In the genomic region with DNA sequence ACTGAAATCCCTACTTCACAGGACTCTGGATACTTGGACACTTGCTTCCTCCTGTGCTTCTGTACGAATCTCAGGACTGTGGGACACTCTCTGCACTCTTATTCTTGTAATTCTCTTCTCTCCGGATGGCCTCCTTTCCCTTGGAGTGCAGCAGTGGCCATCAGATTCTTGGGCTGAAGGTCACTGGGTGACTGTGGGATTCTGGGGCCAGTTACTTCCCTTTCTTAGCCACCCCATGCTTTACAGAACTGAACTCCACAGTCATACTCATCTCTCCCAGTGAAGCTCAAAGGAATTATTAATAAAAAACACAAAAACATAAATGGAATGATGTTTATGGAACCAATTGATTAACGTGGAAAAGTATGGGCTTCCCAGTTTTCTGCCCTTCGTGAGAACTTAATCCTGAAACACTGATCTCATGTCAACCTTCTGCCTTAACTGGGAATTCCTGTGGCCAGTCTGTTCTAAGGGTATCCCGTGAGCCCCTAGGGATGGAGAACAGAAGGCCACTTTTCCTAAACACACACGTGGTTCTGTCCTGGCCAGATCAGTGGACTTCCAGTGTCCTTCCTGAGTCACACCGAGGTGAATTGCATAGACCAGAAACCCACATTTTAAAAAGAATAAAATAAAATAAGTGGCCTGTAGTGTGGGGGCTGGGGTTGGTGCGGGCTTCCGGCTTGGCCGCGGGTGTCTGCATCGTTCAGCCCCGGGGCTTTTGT, we compare ENCODE assay signal across 3 cellular contexts.
TF ChIP-seq lines count a peak whose summit lies in the region.

No MANE protein-coding gene starts in this region.

TF ChIP-seq in SK-N-SH, 30 proteins besides CTCF, POLR2A, EP300 and RAD21 (continues in another document):
- TF ChIP-seq MEF2A (IDR thresholded peaks at IDR 0.05; ENCODE audit: borderline replicate concordance, low read depth) (no peak), POLR2AphosphoS5 (IDR thresholded peaks at IDR 0.05; ENCODE audit: low read depth, low read length) (no peak), SMC3 (IDR thresholded peaks at IDR 0.05; ENCODE audit: low read depth, low read length) (no peak), TCF12 (IDR thresholded peaks at IDR 0.05) (no peak), RCOR1 (IDR thresholded peaks at IDR 0.05; ENCODE audit: low read length) (no peak), FOSL2 (IDR thresholded peaks at IDR 0.05; ENCODE audit: borderline replicate concordance, low read depth) (no peak), JUND (IDR thresholded peaks at IDR 0.05) (no peak), NRF1 (IDR thresholded peaks at IDR 0.05; ENCODE audit: low read depth, low read length) (no peak), RXRA (IDR thresholded peaks at IDR 0.05; ENCODE audit: borderline replicate concordance, low read depth) (no peak)
- TF ChIP-seq, protein P1, sequence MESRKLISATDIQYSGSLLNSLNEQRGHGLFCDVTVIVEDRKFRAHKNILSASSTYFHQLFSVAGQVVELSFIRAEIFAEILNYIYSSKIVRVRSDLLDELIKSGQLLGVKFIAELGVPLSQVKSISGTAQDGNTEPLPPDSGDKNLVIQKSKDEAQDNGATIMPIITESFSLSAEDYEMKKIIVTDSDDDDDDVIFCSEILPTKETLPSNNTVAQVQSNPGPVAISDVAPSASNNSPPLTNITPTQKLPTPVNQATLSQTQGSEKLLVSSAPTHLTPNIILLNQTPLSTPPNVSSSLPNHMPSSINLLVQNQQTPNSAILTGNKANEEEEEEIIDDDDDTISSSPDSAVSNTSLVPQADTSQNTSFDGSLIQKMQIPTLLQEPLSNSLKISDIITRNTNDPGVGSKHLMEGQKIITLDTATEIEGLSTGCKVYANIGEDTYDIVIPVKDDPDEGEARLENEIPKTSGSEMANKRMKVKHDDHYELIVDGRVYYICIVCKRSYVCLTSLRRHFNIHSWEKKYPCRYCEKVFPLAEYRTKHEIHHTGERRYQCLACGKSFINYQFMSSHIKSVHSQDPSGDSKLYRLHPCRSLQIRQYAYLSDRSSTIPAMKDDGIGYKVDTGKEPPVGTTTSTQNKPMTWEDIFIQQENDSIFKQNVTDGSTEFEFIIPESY (IDR thresholded peaks at IDR 0.05; ENCODE audit: borderline replicate concordance, low read depth) = no peak
- TF ChIP-seq, protein P2, sequence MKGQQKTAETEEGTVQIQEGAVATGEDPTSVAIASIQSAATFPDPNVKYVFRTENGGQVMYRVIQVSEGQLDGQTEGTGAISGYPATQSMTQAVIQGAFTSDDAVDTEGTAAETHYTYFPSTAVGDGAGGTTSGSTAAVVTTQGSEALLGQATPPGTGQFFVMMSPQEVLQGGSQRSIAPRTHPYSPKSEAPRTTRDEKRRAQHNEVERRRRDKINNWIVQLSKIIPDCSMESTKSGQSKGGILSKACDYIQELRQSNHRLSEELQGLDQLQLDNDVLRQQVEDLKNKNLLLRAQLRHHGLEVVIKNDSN (IDR thresholded peaks at IDR 0.05; ENCODE audit: borderline replicate concordance, low read depth) = no peak
- TF ChIP-seq, protein P3, sequence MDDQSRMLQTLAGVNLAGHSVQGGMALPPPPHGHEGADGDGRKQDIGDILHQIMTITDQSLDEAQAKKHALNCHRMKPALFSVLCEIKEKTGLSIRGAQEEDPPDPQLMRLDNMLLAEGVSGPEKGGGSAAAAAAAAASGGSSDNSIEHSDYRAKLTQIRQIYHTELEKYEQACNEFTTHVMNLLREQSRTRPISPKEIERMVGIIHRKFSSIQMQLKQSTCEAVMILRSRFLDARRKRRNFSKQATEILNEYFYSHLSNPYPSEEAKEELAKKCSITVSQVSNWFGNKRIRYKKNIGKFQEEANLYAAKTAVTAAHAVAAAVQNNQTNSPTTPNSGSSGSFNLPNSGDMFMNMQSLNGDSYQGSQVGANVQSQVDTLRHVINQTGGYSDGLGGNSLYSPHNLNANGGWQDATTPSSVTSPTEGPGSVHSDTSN (IDR thresholded peaks at IDR 0.05) = no peak
- TF ChIP-seq, protein P4, sequence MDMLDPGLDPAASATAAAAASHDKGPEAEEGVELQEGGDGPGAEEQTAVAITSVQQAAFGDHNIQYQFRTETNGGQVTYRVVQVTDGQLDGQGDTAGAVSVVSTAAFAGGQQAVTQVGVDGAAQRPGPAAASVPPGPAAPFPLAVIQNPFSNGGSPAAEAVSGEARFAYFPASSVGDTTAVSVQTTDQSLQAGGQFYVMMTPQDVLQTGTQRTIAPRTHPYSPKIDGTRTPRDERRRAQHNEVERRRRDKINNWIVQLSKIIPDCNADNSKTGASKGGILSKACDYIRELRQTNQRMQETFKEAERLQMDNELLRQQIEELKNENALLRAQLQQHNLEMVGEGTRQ (IDR thresholded peaks at IDR 0.05; ENCODE audit: borderline replicate concordance, low read depth, low read length) = no peak

TF ChIP-seq in SK-N-SH treated with all-trans-retinoic acid at 6 μM for 48 hours, 23 proteins besides CTCF, POLR2A, EP300 and RAD21 (continues in another document):
- TF ChIP-seq, protein P5, sequence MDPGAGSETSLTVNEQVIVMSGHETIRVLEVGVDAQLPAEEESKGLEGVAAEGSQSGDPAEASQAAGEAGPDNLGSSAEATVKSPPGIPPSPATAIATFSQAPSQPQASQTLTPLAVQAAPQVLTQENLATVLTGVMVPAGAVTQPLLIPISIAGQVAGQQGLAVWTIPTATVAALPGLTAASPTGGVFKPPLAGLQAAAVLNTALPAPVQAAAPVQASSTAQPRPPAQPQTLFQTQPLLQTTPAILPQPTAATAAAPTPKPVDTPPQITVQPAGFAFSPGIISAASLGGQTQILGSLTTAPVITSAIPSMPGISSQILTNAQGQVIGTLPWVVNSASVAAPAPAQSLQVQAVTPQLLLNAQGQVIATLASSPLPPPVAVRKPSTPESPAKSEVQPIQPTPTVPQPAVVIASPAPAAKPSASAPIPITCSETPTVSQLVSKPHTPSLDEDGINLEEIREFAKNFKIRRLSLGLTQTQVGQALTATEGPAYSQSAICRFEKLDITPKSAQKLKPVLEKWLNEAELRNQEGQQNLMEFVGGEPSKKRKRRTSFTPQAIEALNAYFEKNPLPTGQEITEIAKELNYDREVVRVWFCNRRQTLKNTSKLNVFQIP (CRISPR knock-in tag; IDR thresholded peaks at IDR 0.05; ENCODE audit: borderline replicate concordance, low read depth) = no peak
- TF ChIP-seq, protein P6, sequence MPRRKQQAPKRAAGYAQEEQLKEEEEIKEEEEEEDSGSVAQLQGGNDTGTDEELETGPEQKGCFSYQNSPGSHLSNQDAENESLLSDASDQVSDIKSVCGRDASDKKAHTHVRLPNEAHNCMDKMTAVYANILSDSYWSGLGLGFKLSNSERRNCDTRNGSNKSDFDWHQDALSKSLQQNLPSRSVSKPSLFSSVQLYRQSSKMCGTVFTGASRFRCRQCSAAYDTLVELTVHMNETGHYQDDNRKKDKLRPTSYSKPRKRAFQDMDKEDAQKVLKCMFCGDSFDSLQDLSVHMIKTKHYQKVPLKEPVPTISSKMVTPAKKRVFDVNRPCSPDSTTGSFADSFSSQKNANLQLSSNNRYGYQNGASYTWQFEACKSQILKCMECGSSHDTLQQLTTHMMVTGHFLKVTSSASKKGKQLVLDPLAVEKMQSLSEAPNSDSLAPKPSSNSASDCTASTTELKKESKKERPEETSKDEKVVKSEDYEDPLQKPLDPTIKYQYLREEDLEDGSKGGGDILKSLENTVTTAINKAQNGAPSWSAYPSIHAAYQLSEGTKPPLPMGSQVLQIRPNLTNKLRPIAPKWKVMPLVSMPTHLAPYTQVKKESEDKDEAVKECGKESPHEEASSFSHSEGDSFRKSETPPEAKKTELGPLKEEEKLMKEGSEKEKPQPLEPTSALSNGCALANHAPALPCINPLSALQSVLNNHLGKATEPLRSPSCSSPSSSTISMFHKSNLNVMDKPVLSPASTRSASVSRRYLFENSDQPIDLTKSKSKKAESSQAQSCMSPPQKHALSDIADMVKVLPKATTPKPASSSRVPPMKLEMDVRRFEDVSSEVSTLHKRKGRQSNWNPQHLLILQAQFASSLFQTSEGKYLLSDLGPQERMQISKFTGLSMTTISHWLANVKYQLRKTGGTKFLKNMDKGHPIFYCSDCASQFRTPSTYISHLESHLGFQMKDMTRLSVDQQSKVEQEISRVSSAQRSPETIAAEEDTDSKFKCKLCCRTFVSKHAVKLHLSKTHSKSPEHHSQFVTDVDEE (CRISPR knock-in tag; IDR thresholded peaks at IDR 0.05) = no peak
- TF ChIP-seq ZC3H10 (CRISPR knock-in tag; IDR thresholded peaks at IDR 0.05) (no peak), OSR1 (CRISPR knock-in tag; IDR thresholded peaks at IDR 0.05) (no peak), ZFP30 (CRISPR knock-in tag; IDR thresholded peaks at IDR 0.05) (no peak)
- TF ChIP-seq, protein P7, sequence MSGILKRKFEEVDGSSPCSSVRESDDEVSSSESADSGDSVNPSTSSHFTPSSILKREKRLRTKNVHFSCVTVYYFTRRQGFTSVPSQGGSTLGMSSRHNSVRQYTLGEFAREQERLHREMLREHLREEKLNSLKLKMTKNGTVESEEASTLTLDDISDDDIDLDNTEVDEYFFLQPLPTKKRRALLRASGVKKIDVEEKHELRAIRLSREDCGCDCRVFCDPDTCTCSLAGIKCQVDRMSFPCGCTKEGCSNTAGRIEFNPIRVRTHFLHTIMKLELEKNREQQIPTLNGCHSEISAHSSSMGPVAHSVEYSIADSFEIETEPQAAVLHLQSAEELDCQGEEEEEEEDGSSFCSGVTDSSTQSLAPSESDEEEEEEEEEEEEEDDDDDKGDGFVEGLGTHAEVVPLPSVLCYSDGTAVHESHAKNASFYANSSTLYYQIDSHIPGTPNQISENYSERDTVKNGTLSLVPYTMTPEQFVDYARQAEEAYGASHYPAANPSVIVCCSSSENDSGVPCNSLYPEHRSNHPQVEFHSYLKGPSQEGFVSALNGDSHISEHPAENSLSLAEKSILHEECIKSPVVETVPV (CRISPR knock-in tag; IDR thresholded peaks at IDR 0.05) = no peak

TF ChIP-seq in K562, 482 proteins besides CTCF, POLR2A, EP300 and RAD21 (continues in another document):
- TF ChIP-seq ZNF232 (CRISPR knock-in tag; IDR thresholded peaks at IDR 0.05) = no peak
- no peak for TF ChIP-seq TCFL5 (CRISPR knock-in tag; conservative IDR thresholded peaks at IDR 0.05)
- TF ChIP-seq, protein P8, sequence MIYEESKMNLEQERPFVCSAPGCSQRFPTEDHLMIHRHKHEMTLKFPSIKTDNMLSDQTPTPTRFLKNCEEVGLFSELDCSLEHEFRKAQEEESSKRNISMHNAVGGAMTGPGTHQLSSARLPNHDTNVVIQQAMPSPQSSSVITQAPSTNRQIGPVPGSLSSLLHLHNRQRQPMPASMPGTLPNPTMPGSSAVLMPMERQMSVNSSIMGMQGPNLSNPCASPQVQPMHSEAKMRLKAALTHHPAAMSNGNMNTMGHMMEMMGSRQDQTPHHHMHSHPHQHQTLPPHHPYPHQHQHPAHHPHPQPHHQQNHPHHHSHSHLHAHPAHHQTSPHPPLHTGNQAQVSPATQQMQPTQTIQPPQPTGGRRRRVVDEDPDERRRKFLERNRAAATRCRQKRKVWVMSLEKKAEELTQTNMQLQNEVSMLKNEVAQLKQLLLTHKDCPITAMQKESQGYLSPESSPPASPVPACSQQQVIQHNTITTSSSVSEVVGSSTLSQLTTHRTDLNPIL (CRISPR knock-in tag; IDR thresholded peaks at IDR 0.05) = no peak
- TF ChIP-seq, protein P9, sequence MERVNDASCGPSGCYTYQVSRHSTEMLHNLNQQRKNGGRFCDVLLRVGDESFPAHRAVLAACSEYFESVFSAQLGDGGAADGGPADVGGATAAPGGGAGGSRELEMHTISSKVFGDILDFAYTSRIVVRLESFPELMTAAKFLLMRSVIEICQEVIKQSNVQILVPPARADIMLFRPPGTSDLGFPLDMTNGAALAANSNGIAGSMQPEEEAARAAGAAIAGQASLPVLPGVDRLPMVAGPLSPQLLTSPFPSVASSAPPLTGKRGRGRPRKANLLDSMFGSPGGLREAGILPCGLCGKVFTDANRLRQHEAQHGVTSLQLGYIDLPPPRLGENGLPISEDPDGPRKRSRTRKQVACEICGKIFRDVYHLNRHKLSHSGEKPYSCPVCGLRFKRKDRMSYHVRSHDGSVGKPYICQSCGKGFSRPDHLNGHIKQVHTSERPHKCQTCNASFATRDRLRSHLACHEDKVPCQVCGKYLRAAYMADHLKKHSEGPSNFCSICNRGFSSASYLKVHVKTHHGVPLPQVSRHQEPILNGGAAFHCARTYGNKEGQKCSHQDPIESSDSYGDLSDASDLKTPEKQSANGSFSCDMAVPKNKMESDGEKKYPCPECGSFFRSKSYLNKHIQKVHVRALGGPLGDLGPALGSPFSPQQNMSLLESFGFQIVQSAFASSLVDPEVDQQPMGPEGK (CRISPR knock-in tag; IDR thresholded peaks at IDR 0.05; ENCODE audit: borderline replicate concordance) = no peak
- TF ChIP-seq, protein P10, sequence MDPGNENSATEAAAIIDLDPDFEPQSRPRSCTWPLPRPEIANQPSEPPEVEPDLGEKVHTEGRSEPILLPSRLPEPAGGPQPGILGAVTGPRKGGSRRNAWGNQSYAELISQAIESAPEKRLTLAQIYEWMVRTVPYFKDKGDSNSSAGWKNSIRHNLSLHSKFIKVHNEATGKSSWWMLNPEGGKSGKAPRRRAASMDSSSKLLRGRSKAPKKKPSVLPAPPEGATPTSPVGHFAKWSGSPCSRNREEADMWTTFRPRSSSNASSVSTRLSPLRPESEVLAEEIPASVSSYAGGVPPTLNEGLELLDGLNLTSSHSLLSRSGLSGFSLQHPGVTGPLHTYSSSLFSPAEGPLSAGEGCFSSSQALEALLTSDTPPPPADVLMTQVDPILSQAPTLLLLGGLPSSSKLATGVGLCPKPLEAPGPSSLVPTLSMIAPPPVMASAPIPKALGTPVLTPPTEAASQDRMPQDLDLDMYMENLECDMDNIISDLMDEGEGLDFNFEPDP (CRISPR knock-in tag; IDR thresholded peaks at IDR 0.05) = no peak
- TF ChIP-seq EZH2 (IDR thresholded peaks at IDR 0.05; ENCODE audit: borderline replicate concordance, low read depth, low read length) = peak; percentile 81; the same call in 1 of the 2 replicates
- TF ChIP-seq ESRRA (IDR thresholded peaks at IDR 0.05; ENCODE audit: borderline replicate concordance, low read depth) = 0 out of 2 replicates have a peak, but pooled peaks have one; percentile 43
- TF ChIP-seq ELF4 (CRISPR knock-in tag; IDR thresholded peaks at IDR 0.05) = no peak
- no peak for TF ChIP-seq DMBX1 (CRISPR knock-in tag; IDR thresholded peaks at IDR 0.05; ENCODE audit: borderline replicate concordance)
- TF ChIP-seq, protein P11, sequence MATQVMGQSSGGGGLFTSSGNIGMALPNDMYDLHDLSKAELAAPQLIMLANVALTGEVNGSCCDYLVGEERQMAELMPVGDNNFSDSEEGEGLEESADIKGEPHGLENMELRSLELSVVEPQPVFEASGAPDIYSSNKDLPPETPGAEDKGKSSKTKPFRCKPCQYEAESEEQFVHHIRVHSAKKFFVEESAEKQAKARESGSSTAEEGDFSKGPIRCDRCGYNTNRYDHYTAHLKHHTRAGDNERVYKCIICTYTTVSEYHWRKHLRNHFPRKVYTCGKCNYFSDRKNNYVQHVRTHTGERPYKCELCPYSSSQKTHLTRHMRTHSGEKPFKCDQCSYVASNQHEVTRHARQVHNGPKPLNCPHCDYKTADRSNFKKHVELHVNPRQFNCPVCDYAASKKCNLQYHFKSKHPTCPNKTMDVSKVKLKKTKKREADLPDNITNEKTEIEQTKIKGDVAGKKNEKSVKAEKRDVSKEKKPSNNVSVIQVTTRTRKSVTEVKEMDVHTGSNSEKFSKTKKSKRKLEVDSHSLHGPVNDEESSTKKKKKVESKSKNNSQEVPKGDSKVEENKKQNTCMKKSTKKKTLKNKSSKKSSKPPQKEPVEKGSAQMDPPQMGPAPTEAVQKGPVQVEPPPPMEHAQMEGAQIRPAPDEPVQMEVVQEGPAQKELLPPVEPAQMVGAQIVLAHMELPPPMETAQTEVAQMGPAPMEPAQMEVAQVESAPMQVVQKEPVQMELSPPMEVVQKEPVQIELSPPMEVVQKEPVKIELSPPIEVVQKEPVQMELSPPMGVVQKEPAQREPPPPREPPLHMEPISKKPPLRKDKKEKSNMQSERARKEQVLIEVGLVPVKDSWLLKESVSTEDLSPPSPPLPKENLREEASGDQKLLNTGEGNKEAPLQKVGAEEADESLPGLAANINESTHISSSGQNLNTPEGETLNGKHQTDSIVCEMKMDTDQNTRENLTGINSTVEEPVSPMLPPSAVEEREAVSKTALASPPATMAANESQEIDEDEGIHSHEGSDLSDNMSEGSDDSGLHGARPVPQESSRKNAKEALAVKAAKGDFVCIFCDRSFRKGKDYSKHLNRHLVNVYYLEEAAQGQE (CRISPR knock-in tag; IDR thresholded peaks at IDR 0.05; ENCODE audit: low read depth) = no peak
